12 cellular contexts compared by ENCODE assay signal in the genomic region with DNA sequence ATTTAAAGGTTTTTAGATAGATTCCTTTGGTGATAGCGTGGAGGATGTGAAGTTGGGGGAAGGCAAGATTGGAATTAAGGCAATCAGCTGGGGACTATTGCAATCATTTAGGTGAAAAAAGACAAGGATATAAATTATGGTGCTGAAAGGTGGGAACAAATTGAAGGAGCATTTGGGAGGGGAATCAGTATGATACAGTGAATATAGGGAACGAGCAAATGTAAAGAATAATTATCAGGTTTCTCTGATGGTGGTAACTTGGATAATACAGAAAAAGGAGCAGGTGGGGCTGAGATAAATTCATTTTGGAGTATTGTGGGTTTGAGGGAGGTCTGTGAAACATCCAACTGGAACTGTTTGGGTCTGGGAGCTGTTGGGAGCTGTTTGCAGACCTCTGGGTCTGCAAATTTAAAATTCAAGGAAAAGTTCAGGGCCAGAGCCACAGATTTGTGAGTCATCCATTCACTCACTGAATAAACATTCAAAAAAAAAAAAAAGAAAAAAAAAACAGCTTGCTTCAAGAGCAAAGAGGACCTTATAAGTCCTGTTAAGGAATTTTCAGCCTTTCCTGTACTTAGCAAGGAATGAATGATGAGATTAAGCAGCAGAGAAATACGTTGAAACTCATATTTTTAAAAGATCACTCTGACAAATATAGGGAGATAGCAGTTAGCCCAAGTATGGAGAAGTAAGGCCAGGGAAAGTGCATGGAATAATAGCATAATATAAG.
DNase-seq lines count a peak whose midpoint lies in the region; ATAC-seq and FAIRE-seq lines count a peak whose summit lies in the region.
"Had no signal": no experiment of that assay in that cellular context is flagged by ENCODE, and none has a peak within 500 bp of the region (broad histone marks: within the 10 kb centered on the region; RNA-seq: fewer than 3 reads in every experiment).

No MANE protein-coding gene starts in this region.

- H3K36me3 ChIP-seq in duodenal mucosa (ENCODE audit: control insufficient read depth in 1 of 2, insufficient read depth in 2 of 2, low read length in 2 of 2) (no peaks in the 10 kb centered on the region), muscle layer of colon (ENCODE audit: insufficient read depth, low read length) (no peaks in the 10 kb centered on the region)

- FAIRE-seq in HTR-8/SVneo (lab: Jason Lieb, UNC) = peak; percentile 9

- DNase-seq in ACHN = peak; percentile 90
- peak; percentile 39 for DNase-seq in HTR-8/SVneo (ENCODE audit: insufficient read length, low spot score)
- no peak for DNase-seq in activated CD8-positive, alpha-beta memory T cell treated with anti-CD3 and anti-CD28 coated beads for 24 hours
- DNase-seq in NCI-H69 (lab: John Stamatoyannopoulos, UW) = no peak
- DNase-seq in NK-92 treated with Interleukin-12 subunit alpha and Interleukin-12 subunit beta, amount 100 ng/mL, for 24 hours (lab: John Stamatoyannopoulos, UW) = no peak
- DNase-seq: activated naive CD4-positive, alpha-beta T cell treated with anti-CD3 and anti-CD28 coated beads for 36 hours; GOT3; T1000 had no signal

- H3K9me3 ChIP-seq in duodenal mucosa (ENCODE audit: control insufficient read depth in 1 of 2, low read length in 2 of 2) (no peaks in the 10 kb centered on the region), muscle layer of colon (ENCODE audit: low read length) (no peaks in the 10 kb centered on the region)

- no peak for ATAC-seq in HG02763 (IDR thresholded peaks at IDR 0.05; ENCODE audit: unreplicated experiment)

- no peaks in the 10 kb centered on the region for H3K4me1 ChIP-seq in duodenal mucosa (ENCODE audit: control insufficient read depth in 1 of 2, insufficient read depth in 2 of 2, low read length in 2 of 2)
- peaks cover 35% of the 10 kb centered on the region for H3K4me1 ChIP-seq in muscle layer of colon (ENCODE audit: insufficient read depth, low read length)

- no peaks in the 10 kb centered on the region for H3K27me3 ChIP-seq in duodenal mucosa (ENCODE audit: control insufficient read depth in 1 of 2, insufficient read depth in 2 of 2, low read length in 2 of 2)
- no peaks in the 10 kb centered on the region for H3K27me3 ChIP-seq in muscle layer of colon (ENCODE audit: control insufficient read depth in 1 of 2, insufficient read depth in 2 of 2, low read length in 2 of 2)

- H3K4me3 ChIP-seq in duodenal mucosa (ENCODE audit: low read depth in 1 of 2, low read length in 2 of 2) (no peak overlapping the region), muscle layer of colon (ENCODE audit: low read depth in 1 of 2, low read length in 2 of 2) (no peak overlapping the region)

- H3K9ac ChIP-seq in duodenal mucosa (ENCODE audit: low read depth in 1 of 2, low read length in 2 of 2) (no peak overlapping the region), muscle layer of colon (ENCODE audit: low read length) (no peak overlapping the region)

- in situ Hi-C loops in ACHN (cut with HindIII; ENCODE audit: low pct_ligation_motif_present, low pct_unique_long_range_greater_than_20kb, low sequenced_read_pairs) = no loop called here

- H3K27ac ChIP-seq in duodenal mucosa (ENCODE audit: low read depth, low read length) (peak overlapping the region; percentile 5), muscle layer of colon (ENCODE audit: low read depth, low read length) (peak overlapping the region; percentile 35)
- H3K27ac ChIP-seq: C4-2B had no signal

Comparison
In these comparisons a context has a peak if more than half of its experiments do, and no peak if none do; other contexts are left out.
1. DNase-seq: peak in ACHN (single experiment) and HTR-8/SVneo (single experiment); none in activated CD8-positive, alpha-beta memory T cell treated with anti-CD3 and anti-CD28 coated beads for 24 hours (single experiment), NCI-H69 (single experiment) and NK-92 treated with Interleukin-12 subunit alpha and Interleukin-12 subunit beta, amount 100 ng/mL, for 24 hours (single experiment).